ENCODE assay signal across 13 cellular contexts in genomic region chr4:77849278-77849965, GRCh38. TPM values are rescaled to one million over a fixed set of nuclear protein-coding genes. Genes with fewer than 3 reads are reported as not detected.
A peak's percentile ranks its signal among the peaks of the same experiment; 100 is the strongest.
DNase-seq lines count a peak whose midpoint lies in the region; TF ChIP-seq lines count a peak whose summit lies in the region.
"Had no signal": no experiment of that assay in that cellular context is flagged by ENCODE, and none has a peak within 500 bp of the region (broad histone marks: within the 10 kb centered on the region; RNA-seq: fewer than 3 reads in every experiment).

No MANE protein-coding gene starts in this region.

- no peaks in the 10 kb centered on the region for H3K36me3 Mint-ChIP-seq in activated T-cell treated with anti-CD3 and anti-CD28 coated beads, Interleukin-2, amount 50 U/mL, for 24 hours (ENCODE audit: low read depth)

- peaks cover 37% of the 10 kb centered on the region for H3K4me1 Mint-ChIP-seq in activated T-cell treated with anti-CD3 and anti-CD28 coated beads, Interleukin-2, amount 50 U/mL, for 24 hours (ENCODE audit: low read depth)

- no peaks in the 10 kb centered on the region for H3K36me3 ChIP-seq in BE2C

- no peaks in the 10 kb centered on the region for H3K4me1 ChIP-seq in BE2C

- no peak overlapping the region for H3K4me3 Mint-ChIP-seq in activated T-cell treated with anti-CD3 and anti-CD28 coated beads, Interleukin-2, amount 50 U/mL, for 24 hours
- H3K4me3 Mint-ChIP-seq: CD4-positive, alpha-beta T cell; T-helper 2 cell treated with Interferon-gamma antibody and Interleukin-4, amounts not matched to agents 5 μg/mL and 100 μg/mL, for 36 hours had no signal

- H3K9me3 ChIP-seq in BE2C = no peaks in the 10 kb centered on the region

- no peaks in the 10 kb centered on the region for H3K27me3 Mint-ChIP-seq in activated T-cell treated with anti-CD3 and anti-CD28 coated beads, Interleukin-2, amount 50 U/mL, for 24 hours
- H3K27me3 Mint-ChIP-seq: CD4-positive, alpha-beta T cell had no signal

- no peak for TF ChIP-seq CTCF in BE2C (IDR thresholded peaks at IDR 0.05; ENCODE audit: low read depth, low read length)

- H3K27me3 ChIP-seq in BE2C = no peaks in the 10 kb centered on the region

- H3K4me3 ChIP-seq in BE2C (ENCODE audit: low read depth, low read length) = no peak overlapping the region

- H3K27ac Mint-ChIP-seq in activated T-cell treated with anti-CD3 and anti-CD28 coated beads, Interleukin-2, amount 50 U/mL, for 24 hours = no peak overlapping the region
- H3K27ac Mint-ChIP-seq: CD4-positive, alpha-beta T cell; T-helper 2 cell treated with Interferon-gamma antibody and Interleukin-4, amounts not matched to agents 5 μg/mL and 100 μg/mL, for 36 hours had no signal

- peak; percentile 46 for DNase-seq in COLO668 (lab: John Stamatoyannopoulos, UW; ENCODE audit: unreplicated experiment)
- DNase-seq in DMS53 treated with DMSO at 0.1 percent for 48 hours (lab: John Stamatoyannopoulos, UW; ENCODE audit: unreplicated experiment) = peak; percentile 38
- DNase-seq in NCI-H2196 (lab: John Stamatoyannopoulos, UW; ENCODE audit: unreplicated experiment) = peak; percentile 26
- DNase-seq in dermis blood vessel endothelial cell = peak; percentile 53
- DNase-seq in SW 1271 (lab: John Stamatoyannopoulos, UW) = no peak
- DNase-seq in BE2C = no peak
- no peak for DNase-seq in NCI-H2171 (lab: John Stamatoyannopoulos, UW)
- no peak for DNase-seq in activated T-cell treated with anti-CD3 and anti-CD28 coated beads, Interleukin-2, amount 50 U/mL, for 24 hours
- DNase-seq: CD4-positive, alpha-beta T cell; H7; MM.1S; NCI-H69 had no signal

- peaks cover 2% of the 10 kb centered on the region for H3K9me3 Mint-ChIP-seq in activated T-cell treated with anti-CD3 and anti-CD28 coated beads, Interleukin-2, amount 50 U/mL, for 24 hours
- H3K9me3 Mint-ChIP-seq: CD4-positive, alpha-beta T cell; T-helper 2 cell treated with Interferon-gamma antibody and Interleukin-4, amounts not matched to agents 5 μg/mL and 100 μg/mL, for 36 hours had no signal

RNA-seq across cellular contexts. Expression of gene MRPL1, which starts 13.2 kb away (rescaled TPM):
- 33.2 and 40.5 TPM in 2 replicates for total RNA-seq in dermis blood vessel endothelial cell
- polyA plus RNA-seq in BE2C (2012; ENCODE audit: insufficient read depth, insufficient read length, low read depth) = 46.2 TPM

RNA-seq across cellular contexts. Expression of gene CNOT6L, which starts 30.3 kb away (rescaled TPM):
- total RNA-seq in dermis blood vessel endothelial cell = 37.4 and 83.4 TPM in 2 replicates
- 2.7 TPM for polyA plus RNA-seq in BE2C (2012; ENCODE audit: insufficient read depth, insufficient read length, low read depth)

Comparison
In these comparisons a context has a peak if more than half of its experiments do, and no peak if none do; other contexts are left out.
1. DNase-seq: peak in COLO668 (single experiment), DMS53 treated with DMSO at 0.1 percent for 48 hours (single experiment), NCI-H2196 (single experiment) and dermis blood vessel endothelial cell (single experiment); none in SW 1271 (0 of 2), BE2C (single experiment), NCI-H2171 (single experiment) and activated T-cell treated with anti-CD3 and anti-CD28 coated beads, Interleukin-2, amount 50 U/mL, for 24 hours (single experiment).